Comparison of ENCODE assay signal across 17 cellular contexts in genomic region chr5:125551246-125551645, GRCh38.
A peak's percentile ranks its signal among the peaks of the same experiment; 100 is the strongest.
DNase-seq lines count a peak whose midpoint lies in the region; ATAC-seq and TF ChIP-seq lines count a peak whose summit lies in the region.
"Had no signal": no experiment of that assay in that cellular context is flagged by ENCODE, and none has a peak within 500 bp of the region (broad histone marks: within the 10 kb centered on the region; RNA-seq: fewer than 3 reads in every experiment).

No MANE protein-coding gene starts in this region.

- H2AFZ ChIP-seq in mammary epithelial cell (ENCODE audit: low read depth, low read length) = no peak overlapping the region
- no peak overlapping the region for H2AFZ ChIP-seq in smooth muscle cell (ENCODE audit: low read depth)
- H2AFZ ChIP-seq: GM23248 had no signal

- CTCF ChIA-PET in mammary epithelial cell (lab: Charles Lee; ENCODE audit: low non-redundant PET) = no interaction called here

- no peak overlapping the region for H3K4me3 ChIP-seq in mammary epithelial cell (replicated peaks in 1 of 3; ENCODE audit: insufficient read depth in 1 of 3, low read depth in 2 of 3, low read length in 3 of 3)
- H3K4me3 ChIP-seq in breast epithelium = no peak overlapping the region
- H3K4me3 ChIP-seq in choroid plexus epithelial cell (ENCODE audit: low read depth, low read length) = no peak overlapping the region
- no peak overlapping the region for H3K4me3 ChIP-seq in smooth muscle cell
- H3K4me3 ChIP-seq: BLaER1 treated with 17β-estradiol and CSF1 and Interleukin-3, amounts not matched to agents 10 nM and 100 nM; GM12878; GM23248 had no signal

- H3K27me3 ChIP-seq in mammary epithelial cell (ENCODE audit: insufficient read depth, low read length) (no peaks in the 10 kb centered on the region), breast epithelium (no peaks in the 10 kb centered on the region), foreskin keratinocyte (no peaks in the 10 kb centered on the region), smooth muscle cell (ENCODE audit: low read depth) (no peaks in the 10 kb centered on the region)
- H3K27me3 ChIP-seq: BLaER1 treated with 17β-estradiol and CSF1 and Interleukin-3, amounts not matched to agents 10 nM and 100 nM had no signal

- TF ChIP-seq CTCF in mammary epithelial cell (conservative IDR thresholded peaks at IDR 0.05 in 1 of 2, IDR thresholded peaks at IDR 0.05 in 1 of 2; ENCODE audit: extremely low read depth in 1 of 2, insufficient read depth in 1 of 2, low read depth in 1 of 2, low read length in 2 of 2) = no peak
- no peak for TF ChIP-seq CTCF in breast epithelium (IDR thresholded peaks at IDR 0.05)
- TF ChIP-seq CTCF in choroid plexus epithelial cell (conservative IDR thresholded peaks at IDR 0.05; ENCODE audit: low read depth, low read length) = no peak
- no peak for TF ChIP-seq CTCF in foreskin keratinocyte (conservative IDR thresholded peaks at IDR 0.05)
- TF ChIP-seq CTCF in smooth muscle cell (IDR thresholded peaks at IDR 0.05; ENCODE audit: borderline replicate concordance, insufficient read depth, poor library complexity, severe bottlenecking) = no peak

- H3K4me1 ChIP-seq in mammary epithelial cell (ENCODE audit: insufficient read depth, low read length) (peaks cover 15% of the 10 kb centered on the region), breast epithelium (no peaks in the 10 kb centered on the region), foreskin keratinocyte (no peaks in the 10 kb centered on the region), smooth muscle cell (ENCODE audit: low read depth) (peaks cover 29% of the 10 kb centered on the region)

- ATAC-seq in foreskin keratinocyte (no peak), GM21390 (IDR thresholded peaks at IDR 0.05; ENCODE audit: unreplicated experiment) (no peak)
- ATAC-seq: GM12878 had no signal

- no TSS peak for BruUV-seq in mammary epithelial cell (replicated peaks; lab: Mats Ljungman, UMichigan)

- H4K20me1 ChIP-seq in mammary epithelial cell (ENCODE audit: insufficient read depth, low read length) (no peaks in the 10 kb centered on the region), smooth muscle cell (ENCODE audit: low read depth) (no peaks in the 10 kb centered on the region)
- H4K20me1 ChIP-seq: BLaER1 treated with 17β-estradiol and CSF1 and Interleukin-3, amounts not matched to agents 10 nM and 100 nM had no signal

- H3K27ac ChIP-seq in mammary epithelial cell (ENCODE audit: insufficient read depth, low read depth, low read length) (no peak overlapping the region), breast epithelium (no peak overlapping the region), foreskin keratinocyte (no peak overlapping the region), smooth muscle cell (ENCODE audit: low read depth) (no peak overlapping the region)
- H3K27ac ChIP-seq: BLaER1 treated with 17β-estradiol and CSF1 and Interleukin-3, amounts not matched to agents 10 nM and 100 nM; GM23248 had no signal

- H3K4me2 ChIP-seq in mammary epithelial cell (ENCODE audit: insufficient read depth, low read depth, low read length) = no peak overlapping the region
- peak overlapping the region; percentile 2 for H3K4me2 ChIP-seq in smooth muscle cell
- H3K4me2 ChIP-seq: BLaER1 treated with 17β-estradiol and CSF1 and Interleukin-3, amounts not matched to agents 10 nM and 100 nM had no signal

- TF ChIP-seq POLR2A in breast epithelium (IDR thresholded peaks at IDR 0.05) = no peak

- H3K9me3 ChIP-seq in mammary epithelial cell (replicated peaks; ENCODE audit: insufficient read depth, low read length) (no peaks in the 10 kb centered on the region), breast epithelium (no peaks in the 10 kb centered on the region), smooth muscle cell (replicated peaks; ENCODE audit: low read depth) (no peaks in the 10 kb centered on the region)
- H3K9me3 ChIP-seq: BLaER1 treated with 17β-estradiol and CSF1 and Interleukin-3, amounts not matched to agents 10 nM and 100 nM had no signal

- DNase-seq in mammary epithelial cell (peak; percentile 20), breast epithelium (ENCODE audit: low spot score in 2 of 2) (no peak), choroid plexus epithelial cell (ENCODE audit: low read depth) (peak; percentile 70), foreskin keratinocyte (peak; percentile 36 to 60), smooth muscle cell (lab: John Stamatoyannopoulos, UW; ENCODE audit: unreplicated experiment) (no peak), activated gamma-delta T cell (lab: John Stamatoyannopoulos, UW) (no peak), NCI-H774 (lab: John Stamatoyannopoulos, UW) (no peak)
- DNase-seq: CD8-positive, alpha-beta memory T cell; GDM1; GM23248; Karpas-422; NCI-H1105 treated with DMSO at 0.1 percent for 48 hours; NCI-H1694 treated with DMSO at 0.1 percent for 48 hours; SIG-M5 had no signal

- intact Hi-C loops in mammary epithelial cell (cut with micrococcal nuclease) (loop anchor here (5.0 kb wide), 1 partner anchor 44 kb away; no protein-coding TSS in a partner anchor), breast epithelium (cut with DNase I; ENCODE audit: low total_unique reads) (no loop called here)

- H3K9ac ChIP-seq in mammary epithelial cell (ENCODE audit: insufficient read depth, low read length) = no peak overlapping the region
- no peak overlapping the region for H3K9ac ChIP-seq in smooth muscle cell (ENCODE audit: low read depth)
- H3K9ac ChIP-seq: BLaER1 treated with 17β-estradiol and CSF1 and Interleukin-3, amounts not matched to agents 10 nM and 100 nM; GM23248 had no signal

- H3F3A ChIP-seq in smooth muscle cell (ENCODE audit: low read depth) = no peaks in the 10 kb centered on the region

- in situ Hi-C loops in mammary epithelial cell (cut with MboI; ENCODE audit: low sequenced_read_pairs in 2 of 2) = no loop called here

- H3K36me3 ChIP-seq in mammary epithelial cell (ENCODE audit: insufficient read depth, low read length) (peaks cover 1% of the 10 kb centered on the region), breast epithelium (no peaks in the 10 kb centered on the region), smooth muscle cell (ENCODE audit: low read depth) (no peaks in the 10 kb centered on the region)
- H3K36me3 ChIP-seq: BLaER1 treated with 17β-estradiol and CSF1 and Interleukin-3, amounts not matched to agents 10 nM and 100 nM had no signal

- H3K79me2 ChIP-seq in mammary epithelial cell (ENCODE audit: insufficient read depth, low read length) (no peaks in the 10 kb centered on the region), smooth muscle cell (ENCODE audit: low read depth) (no peaks in the 10 kb centered on the region)

- dilution Hi-C loops in mammary epithelial cell (cut with HindIII; ENCODE audit: low sequenced_read_pairs) = no loop called here

Comparison
In these comparisons a context has a peak if more than half of its experiments do, and no peak if none do; other contexts are left out.
1. DNase-seq: peak in mammary epithelial cell (single experiment), choroid plexus epithelial cell (single experiment) and foreskin keratinocyte (2 of 2); none in breast epithelium (0 of 2), smooth muscle cell (single experiment), activated gamma-delta T cell (single experiment) and NCI-H774 (single experiment).